ENCODE assay signal across 8 cellular contexts in genomic region chr1:145918144-145918991, GRCh38. TPM values are rescaled to one million over a fixed set of nuclear protein-coding genes. Genes with fewer than 3 reads are reported as not detected.
A peak's percentile ranks its signal among the peaks of the same experiment; 100 is the strongest.
DNase-seq lines count a peak whose midpoint lies in the region; ATAC-seq and TF ChIP-seq lines count a peak whose summit lies in the region.

Gene PEX11B (minus strand): TSS chr1:145918717. CDS start chr1:145918688, 29 bp downstream.

- CTCF ChIA-PET in CD8-positive, alpha-beta T cell (lab: Charles Lee), result interaction anchor here (1.0 to 2.5 kb wide), 6 partner anchors 8 to 93 kb away, joined by 3 to 6 read pairs (median 6); partner anchors contain the start of genes NUDT17 and RBM8A
- CTCF ChIA-PET in activated CD8-positive, alpha-beta T cell treated with anti-CD3 and anti-CD28 coated beads, Interleukin-2, amount 10 ng/mL, durations not matched to agents 7 days and 5 days (lab: Charles Lee), result interaction anchor here (0.7 to 2.5 kb wide), 7 partner anchors 9 to 73 kb away, joined by 4 to 15 read pairs (median 6); partner anchors contain the start of genes ITGA10, LIX1L, NUDT17 and PIAS3

- peaks cover 43% of the 10 kb centered on the region for H3K4me1 Mint-ChIP-seq in CD8-positive, alpha-beta T cell (ENCODE audit: low read depth)
- H3K4me1 Mint-ChIP-seq in activated CD8-positive, alpha-beta T cell treated with anti-CD3 and anti-CD28 coated beads, Interleukin-2, amount 10 ng/mL, durations not matched to agents 7 days and 5 days (ENCODE audit: low read depth), result peaks cover 34% of the 10 kb centered on the region

- peak within 1 kb of the TSS; percentile 90 for H3K4me3 Mint-ChIP-seq in CD8-positive, alpha-beta T cell
- peak within 1 kb of the TSS; percentile 92 for H3K4me3 Mint-ChIP-seq in activated CD8-positive, alpha-beta T cell treated with anti-CD3 and anti-CD28 coated beads, Interleukin-2, amount 10 ng/mL, durations not matched to agents 7 days and 5 days

- intact Hi-C loops in CD8-positive, alpha-beta T cell (cut with DNase I, micrococcal nuclease), result loop anchor here (1.0 to 2.0 kb wide), 8 partner anchors 9 to 78 kb away; partner anchors contain the start of genes ANKRD34A (in 2 of the 2), PIAS3 (in 2 of the 2), POLR3GL (in 2 of the 2) and RBM8A (in 2 of the 2)

- H3K4me1 ChIP-seq in CD8-positive, alpha-beta T cell (ENCODE audit: insufficient read depth, low read length), result peaks cover 24% of the 10 kb centered on the region

- POLR2A ChIA-PET in CD8-positive, alpha-beta T cell (lab: Charles Lee), result interaction anchor here (0.6 to 2.7 kb wide), 17 partner anchors 9 to 118 kb away, joined by 3 to 50 read pairs (median 5); partner anchors contain the start of genes ANKRD34A, LIX1L, NUDT17 and PIAS3
- POLR2A ChIA-PET in activated CD8-positive, alpha-beta T cell treated with anti-CD3 and anti-CD28 coated beads, Interleukin-2, amount 10 ng/mL, durations not matched to agents 7 days and 5 days (lab: Charles Lee), result interaction anchor here (0.9 to 2.7 kb wide), 15 partner anchors 10 to 119 kb away, joined by 4 to 36 read pairs (median 6); partner anchors contain the start of genes ANKRD34A, NUDT17, PIAS3 and POLR3C

- H3K27ac ChIP-seq in CD8-positive, alpha-beta T cell (ENCODE audit: low read depth, low read length), result peak within 1 kb of the TSS; percentile 74

- peak; percentile 87 to 94 (median 91) for DNase-seq in CD8-positive, alpha-beta T cell
- DNase-seq in GM20000 (ENCODE audit: low spot score) (peak; percentile 88), HS-5 (ENCODE audit: low read depth) (peak; percentile 77), NK-92 (lab: John Stamatoyannopoulos, UW; ENCODE audit: unreplicated experiment) (peak; percentile 49), lung microvascular endothelial cell (ENCODE audit: low read depth in 2 of 2) (peak; percentile 93 to 94)
- DNase-seq in activated CD8-positive, alpha-beta T cell treated with anti-CD3 and anti-CD28 coated beads, Interleukin-2, amount 10 ng/mL, durations not matched to agents 7 days and 5 days, result peak; percentile 94
- DNase-seq in effector CD4-positive, alpha-beta T cell, result peak; percentile 88
- peak; percentile 80 to 89 (median 84) for DNase-seq in stimulated activated CD4-positive, alpha-beta T cell treated with anti-CD3 and anti-CD28 coated beads, TNF-alpha, amount 100 ng/mL, for 48 hours (ENCODE audit: low read depth in 3 of 3)

- H3K9me3 ChIP-seq in CD8-positive, alpha-beta T cell (ENCODE audit: low read length), result no peaks in the 10 kb centered on the region

- no peaks in the 10 kb centered on the region for H3K27me3 ChIP-seq in CD8-positive, alpha-beta T cell (ENCODE audit: insufficient read depth, low read length)

- peak; percentile 91 for ATAC-seq in CD8-positive, alpha-beta T cell
- ATAC-seq in activated CD8-positive, alpha-beta T cell treated with anti-CD3 and anti-CD28 coated beads, Interleukin-2, amount 10 ng/mL, durations not matched to agents 7 days and 5 days, result peak; percentile 94

- H3K9me3 Mint-ChIP-seq in CD8-positive, alpha-beta T cell, result no peaks in the 10 kb centered on the region
- H3K9me3 Mint-ChIP-seq in activated CD8-positive, alpha-beta T cell treated with anti-CD3 and anti-CD28 coated beads, Interleukin-2, amount 10 ng/mL, durations not matched to agents 7 days and 5 days (ENCODE audit: insufficient read depth), result no peaks in the 10 kb centered on the region

- no peak for TF ChIP-seq CTCF in CD8-positive, alpha-beta T cell (IDR thresholded peaks at IDR 0.05)
- no peak for TF ChIP-seq CTCF in GM20000 (IDR thresholded peaks at IDR 0.05; ENCODE audit: extremely low read depth, missing control alignments)

- peak within 1 kb of the TSS; percentile 96 for H3K27ac Mint-ChIP-seq in CD8-positive, alpha-beta T cell
- peak within 1 kb of the TSS; percentile 99 for H3K27ac Mint-ChIP-seq in activated CD8-positive, alpha-beta T cell treated with anti-CD3 and anti-CD28 coated beads, Interleukin-2, amount 10 ng/mL, durations not matched to agents 7 days and 5 days

- no peaks in the 10 kb centered on the region for H3K27me3 Mint-ChIP-seq in CD8-positive, alpha-beta T cell (ENCODE audit: low read depth)
- H3K27me3 Mint-ChIP-seq in activated CD8-positive, alpha-beta T cell treated with anti-CD3 and anti-CD28 coated beads, Interleukin-2, amount 10 ng/mL, durations not matched to agents 7 days and 5 days (ENCODE audit: low read depth), result no peaks in the 10 kb centered on the region

- H3K36me3 ChIP-seq in CD8-positive, alpha-beta T cell (ENCODE audit: insufficient read depth, low read length), result peaks cover 2% of the 10 kb centered on the region

- H3K4me3 ChIP-seq in CD8-positive, alpha-beta T cell (ENCODE audit: low read depth, low read length), result peak within 1 kb of the TSS; percentile 96

- peaks cover 49% of the 10 kb centered on the region for H3K36me3 Mint-ChIP-seq in CD8-positive, alpha-beta T cell
- peaks cover 30% of the 10 kb centered on the region for H3K36me3 Mint-ChIP-seq in activated CD8-positive, alpha-beta T cell treated with anti-CD3 and anti-CD28 coated beads, Interleukin-2, amount 10 ng/mL, durations not matched to agents 7 days and 5 days (ENCODE audit: low read depth)

RNA-seq across cellular contexts. Expression of gene PEX11B, which starts in this region (rescaled TPM):
- total RNA-seq in CD8-positive, alpha-beta T cell, result 10 to 100 TPM; 11.8 TPM
- 10 to 100 TPM; 33.3 to 35.9 TPM for total RNA-seq in activated CD8-positive, alpha-beta T cell treated with anti-CD3 and anti-CD28 coated beads, Interleukin-2, amount 10 ng/mL, durations not matched to agents 7 days and 5 days
- total RNA-seq in lung microvascular endothelial cell, result 24.8 and 31.9 TPM in 2 replicates

Comparison
In these comparisons a context has a peak if more than half of its experiments do, and no peak if none do; other contexts are left out.
1. Peak in every context shown above with its lines: DNase-seq, ATAC-seq, H3K4me3 ChIP-seq and H3K27ac ChIP-seq.